ENCODE assay signal across 23 cellular contexts in genomic region chr5:125883223-125883622, GRCh38.
"Had no signal": no experiment of that assay in that cellular context is flagged by ENCODE, and none has a peak within 500 bp of the region (broad histone marks: within the 10 kb centered on the region; RNA-seq: fewer than 3 reads in every experiment).

No MANE protein-coding gene starts in this region.

- DNase-seq: activated CD4-positive, alpha-beta memory T cell treated with anti-CD3 and anti-CD28 coated beads, Interleukin-2, amount 10 ng/mL, durations not matched to agents 7 days and 5 days; activated CD4-positive, alpha-beta T cell treated with anti-CD3 and anti-CD28 coated beads, Interleukin-2, amount 50 U/mL, for 1 hour; activated CD4-positive, CD25-positive, alpha-beta regulatory T cell; activated CD8-positive, alpha-beta memory T cell treated with anti-CD3 and anti-CD28 coated beads, Interleukin-2, amount 50 U/mL, for 4 hours; activated gamma-delta T cell treated with Interleukin-2 at 50 U/mL for 16 hours; activated naive CD4-positive, alpha-beta T cell treated with anti-CD3 and anti-CD28 coated beads, Interleukin-2, amount 10 ng/mL, durations not matched to agents 7 days and 5 days; activated naive CD8-positive, alpha-beta T cell treated with anti-CD3 and anti-CD28 coated beads for 36 hours; activated T-cell treated with anti-CD3 and anti-CD28 coated beads, Interleukin-2, amount 50 U/mL, for 72 hours; anterior cingulate cortex; MM.1S; NCI-H1105; NCI-H1436; NCI-H1694 treated with DMSO at 0.1 percent for 48 hours; NCI-H2029 treated with DMSO at 0.1 percent for 48 hours; NCI-H345; NCI-H510A; NCI-H526 treated with DMSO at 0.1 percent for 48 hours; Peyer's patch; SHP77 treated with DMSO at 0.1 percent for 48 hours had no signal

- H3K4me3 ChIP-seq: Peyer's patch had no signal

- H3K27me3 ChIP-seq: Peyer's patch had no signal

- H3K27ac ChIP-seq: Peyer's patch, VCaP had no signal

- H3K27ac Mint-ChIP-seq: activated CD4-positive, alpha-beta memory T cell treated with anti-CD3 and anti-CD28 coated beads, Interleukin-2, amount 10 ng/mL, durations not matched to agents 7 days and 5 days; activated naive CD4-positive, alpha-beta T cell treated with anti-CD3 and anti-CD28 coated beads, Interleukin-2, amount 10 ng/mL, durations not matched to agents 7 days and 5 days; activated naive CD8-positive, alpha-beta T cell treated with anti-CD3 and anti-CD28 coated beads for 36 hours; activated T-cell treated with anti-CD3 and anti-CD28 coated beads, Interleukin-2, amount 50 U/mL, for 72 hours; activated T-helper 2 cell treated with anti-CD3 and anti-CD28 coated beads, Interferon-gamma antibody, Interleukin-2, Interleukin-4, amounts not matched to agents 10 μg/mL and 5 μg/mL and 100 μg/mL, durations not matched to agents 14 hours and 24 hours and 36 hours; T-helper 1 cell treated with Interleukin-12 subunit alpha and Interleukin-12 subunit beta and Interleukin-4 antibody, amounts not matched to agents 30 μg/mL and 1 μg/mL, for 36 hours had no signal

- ATAC-seq: activated T-cell treated with anti-CD3 and anti-CD28 coated beads, Interleukin-2, amount 50 U/mL, for 72 hours had no signal

- H3K9me3 Mint-ChIP-seq: T-helper 1 cell treated with Interleukin-12 subunit alpha and Interleukin-12 subunit beta and Interleukin-4 antibody, amounts not matched to agents 30 μg/mL and 1 μg/mL, for 36 hours had no signal

- H3K36me3 ChIP-seq: Peyer's patch had no signal

- H3K9me3 ChIP-seq: Peyer's patch had no signal

- H3K4me1 ChIP-seq: Peyer's patch had no signal

- H3K4me3 Mint-ChIP-seq: activated CD4-positive, alpha-beta memory T cell treated with anti-CD3 and anti-CD28 coated beads, Interleukin-2, amount 10 ng/mL, durations not matched to agents 7 days and 5 days; activated naive CD4-positive, alpha-beta T cell treated with anti-CD3 and anti-CD28 coated beads, Interleukin-2, amount 10 ng/mL, durations not matched to agents 7 days and 5 days; activated naive CD8-positive, alpha-beta T cell treated with anti-CD3 and anti-CD28 coated beads for 36 hours; activated T-cell treated with anti-CD3 and anti-CD28 coated beads, Interleukin-2, amount 50 U/mL, for 72 hours; central memory CD8-positive, alpha-beta T cell; T-helper 1 cell treated with Interleukin-12 subunit alpha and Interleukin-12 subunit beta and Interleukin-4 antibody, amounts not matched to agents 30 μg/mL and 1 μg/mL, for 36 hours had no signal

- H3K4me1 Mint-ChIP-seq: activated CD4-positive, alpha-beta memory T cell treated with anti-CD3 and anti-CD28 coated beads, Interleukin-2, amount 10 ng/mL, durations not matched to agents 7 days and 5 days; activated naive CD4-positive, alpha-beta T cell treated with anti-CD3 and anti-CD28 coated beads, Interleukin-2, amount 10 ng/mL, durations not matched to agents 7 days and 5 days; activated naive CD8-positive, alpha-beta T cell treated with anti-CD3 and anti-CD28 coated beads for 36 hours; central memory CD8-positive, alpha-beta T cell had no signal

- H3K36me3 Mint-ChIP-seq: activated naive CD4-positive, alpha-beta T cell treated with anti-CD3 and anti-CD28 coated beads, Interleukin-2, amount 10 ng/mL, durations not matched to agents 7 days and 5 days; activated naive CD8-positive, alpha-beta T cell treated with anti-CD3 and anti-CD28 coated beads for 36 hours had no signal

- H3K27me3 Mint-ChIP-seq: activated CD4-positive, alpha-beta memory T cell treated with anti-CD3 and anti-CD28 coated beads, Interleukin-2, amount 10 ng/mL, durations not matched to agents 7 days and 5 days; activated naive CD4-positive, alpha-beta T cell treated with anti-CD3 and anti-CD28 coated beads, Interleukin-2, amount 10 ng/mL, durations not matched to agents 7 days and 5 days; activated naive CD8-positive, alpha-beta T cell treated with anti-CD3 and anti-CD28 coated beads for 36 hours; central memory CD8-positive, alpha-beta T cell had no signal
